ENCODE assay signal across 8 cellular contexts in the genomic region with DNA sequence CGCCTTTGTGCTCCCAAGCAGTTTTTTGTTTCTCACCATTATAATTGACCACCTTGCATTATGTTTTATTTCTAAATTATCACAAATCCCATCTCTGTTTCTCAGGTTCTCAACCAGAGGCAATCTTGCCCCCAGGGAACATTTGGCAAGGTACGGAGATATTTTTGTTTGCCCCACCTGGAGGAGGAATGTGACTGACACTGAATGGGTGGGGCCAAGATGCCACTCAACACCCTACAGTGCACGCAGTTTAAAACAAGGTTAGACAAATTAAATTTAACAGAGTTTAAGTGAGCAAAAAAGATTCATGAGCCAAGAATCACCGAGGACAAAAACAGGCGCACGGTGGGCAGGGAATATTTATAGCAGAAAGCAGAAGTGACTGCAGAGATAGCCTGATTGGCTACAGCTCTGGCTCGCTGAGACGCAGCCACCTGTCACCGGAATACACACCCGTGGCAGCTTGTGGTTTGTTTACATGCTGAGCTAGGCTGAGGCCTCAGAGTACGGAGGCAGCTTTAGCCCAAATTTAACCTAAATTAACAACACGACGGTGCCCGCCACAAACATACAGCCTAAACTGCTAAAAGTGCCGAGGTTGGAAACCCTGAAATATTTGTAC.
DNase-seq lines count a peak whose midpoint lies in the region; ATAC-seq and TF ChIP-seq lines count a peak whose summit lies in the region.

No MANE protein-coding gene starts in this region.

- no peaks in the 10 kb centered on the region for H3K9me3 ChIP-seq in SU-DHL-6 (ENCODE audit: insufficient read depth, low read length)

- DNase-seq in ELF-1 (ENCODE audit: low read depth, low spot score) (peak; percentile 51), dermis blood vessel endothelial cell (no peak), cortex of kidney (lab: John Stamatoyannopoulos, UW) (no peak)
- peak; percentile 32 for DNase-seq in activated naive CD8-positive, alpha-beta T cell treated with anti-CD3 and anti-CD28 coated beads, Interleukin-2, amount 50 U/mL, for 24 hours
- DNase-seq in stimulated activated CD8-positive, alpha-beta memory T cell treated with anti-CD3 and anti-CD28 coated beads, Interleukin-15, amount 100 ng/mL, for 1 hour (ENCODE audit: low read depth) = peak; percentile 41

- H3K9ac ChIP-seq in SU-DHL-6 (ENCODE audit: low read length) = peak overlapping the region; percentile 41

- peak overlapping the region; percentile 90 for H3K27ac ChIP-seq in SU-DHL-6 (ENCODE audit: low read depth, low read length)

- H3K4me2 ChIP-seq in SU-DHL-6 (ENCODE audit: low read depth, low read length, poor library complexity, severe bottlenecking) = peak overlapping the region; percentile 72

- H3K9me2 ChIP-seq in SU-DHL-6 (replicated peaks; ENCODE audit: insufficient read depth, low read length) = no peaks in the 10 kb centered on the region

- H2AFZ ChIP-seq in SU-DHL-6 (ENCODE audit: low read depth, low read length, severe bottlenecking) = peak overlapping the region; percentile 60

- H3K27me3 ChIP-seq in SU-DHL-6 (ENCODE audit: low read length) = no peaks in the 10 kb centered on the region

- no peaks in the 10 kb centered on the region for H3K36me3 Mint-ChIP-seq in activated naive CD8-positive, alpha-beta T cell treated with anti-CD3 and anti-CD28 coated beads, Interleukin-2, amount 50 U/mL, for 24 hours (ENCODE audit: low read depth)

- H3K4me3 Mint-ChIP-seq in activated naive CD8-positive, alpha-beta T cell treated with anti-CD3 and anti-CD28 coated beads, Interleukin-2, amount 50 U/mL, for 24 hours = peak overlapping the region; percentile 55

- H3K4me1 Mint-ChIP-seq in activated naive CD8-positive, alpha-beta T cell treated with anti-CD3 and anti-CD28 coated beads, Interleukin-2, amount 50 U/mL, for 24 hours = peaks cover 24% of the 10 kb centered on the region

- H3K27ac Mint-ChIP-seq in activated naive CD8-positive, alpha-beta T cell treated with anti-CD3 and anti-CD28 coated beads, Interleukin-2, amount 50 U/mL, for 24 hours = peak overlapping the region; percentile 36

- no peaks in the 10 kb centered on the region for H4K20me1 ChIP-seq in SU-DHL-6 (ENCODE audit: low read depth, low read length)

- ATAC-seq in GM21381 (IDR thresholded peaks at IDR 0.05; ENCODE audit: unreplicated experiment) (peak; percentile 96), HG03558 (IDR thresholded peaks at IDR 0.05; ENCODE audit: extremely low read depth, unreplicated experiment) (peak; percentile 99)
- peak; percentile 86 for ATAC-seq in activated naive CD8-positive, alpha-beta T cell treated with anti-CD3 and anti-CD28 coated beads, Interleukin-2, amount 50 U/mL, for 24 hours

- H3K9me3 Mint-ChIP-seq in activated naive CD8-positive, alpha-beta T cell treated with anti-CD3 and anti-CD28 coated beads, Interleukin-2, amount 50 U/mL, for 24 hours = no peaks in the 10 kb centered on the region

- TF ChIP-seq CTCF in SU-DHL-6 (IDR thresholded peaks at IDR 0.05; ENCODE audit: insufficient read depth, low read length, poor library complexity, severe bottlenecking) = no peak

- no peaks in the 10 kb centered on the region for H3K79me2 ChIP-seq in SU-DHL-6 (ENCODE audit: insufficient read depth, low read length)

- H3F3A ChIP-seq in SU-DHL-6 (ENCODE audit: insufficient read depth) = peaks cover 5% of the 10 kb centered on the region

- no peaks in the 10 kb centered on the region for H3K36me3 ChIP-seq in SU-DHL-6 (ENCODE audit: low read length)

- H3K27me3 Mint-ChIP-seq in activated naive CD8-positive, alpha-beta T cell treated with anti-CD3 and anti-CD28 coated beads, Interleukin-2, amount 50 U/mL, for 24 hours = no peaks in the 10 kb centered on the region

- peak overlapping the region; percentile 38 for H3K4me3 ChIP-seq in SU-DHL-6 (ENCODE audit: insufficient read depth, low read length, poor library complexity, severe bottlenecking)

Comparison
In these comparisons a context has a peak if more than half of its experiments do, and no peak if none do; other contexts are left out.
1. DNase-seq: peak in ELF-1 (single experiment), activated naive CD8-positive, alpha-beta T cell treated with anti-CD3 and anti-CD28 coated beads, Interleukin-2, amount 50 U/mL, for 24 hours (single experiment) and stimulated activated CD8-positive, alpha-beta memory T cell treated with anti-CD3 and anti-CD28 coated beads, Interleukin-15, amount 100 ng/mL, for 1 hour (single experiment); none in dermis blood vessel endothelial cell (single experiment) and cortex of kidney (single experiment).
2. Peak in every context shown above with its lines, with median percentiles within 50 percentile points of each other: ATAC-seq.